In genomic region chr20:38962898-38963484, GRCh38 we compare ENCODE assay signal across 8 cellular contexts. TPM values are rescaled to one million over a fixed set of nuclear protein-coding genes. Genes with fewer than 3 reads are reported as not detected.
DNase-seq lines count a peak whose midpoint lies in the region; ATAC-seq, FAIRE-seq and TF ChIP-seq lines count a peak whose summit lies in the region.

No MANE protein-coding gene starts in this region.

- no peak overlapping the region for H3K56ac ChIP-seq in H1 (replicated peaks; ENCODE audit: insufficient read length, low read depth, low read length)

- H3K36me3 ChIP-seq in H1 (ENCODE audit: control insufficient read depth in 2 of 4, insufficient read depth in 4 of 4, low read length in 3 of 4) (peaks cover 0 to 8% (median 0%) of the 10 kb centered on the region in 4 experiments; a peak in 1 of 8 replicates), pancreas (no peaks in the 10 kb centered on the region)

- TF ChIP-seq POLR2A in H1 (IDR thresholded peaks at IDR 0.05; ENCODE audit: control extremely low read depth in 1 of 2, low read depth in 2 of 2, low read length in 2 of 2), result no peak

- FAIRE-seq in H1 (lab: Jason Lieb, UNC) (no peak), pancreas (lab: Jason Lieb, UNC) (no peak)

- no peak overlapping the region for H4K5ac ChIP-seq in H1 (ENCODE audit: insufficient read length, low read depth, low read length)

- H3K4me1 ChIP-seq in H1 (replicated peaks in 1 of 4; ENCODE audit: control insufficient read depth in 3 of 4, insufficient read depth in 4 of 4, low read length in 3 of 4) (peaks cover 0 to 6% (median 0%) of the 10 kb centered on the region in 4 experiments; a peak in 1 of 7 replicates), pancreas (peaks cover 0 to 9% (median 7%) of the 10 kb centered on the region in 3 donors)

- H2BK12ac ChIP-seq in H1 (ENCODE audit: low read depth, low read length), result no peak overlapping the region

- H2AK5ac ChIP-seq in H1 (ENCODE audit: low read depth, low read length), result no peak overlapping the region

- H2BK20ac ChIP-seq in H1 (ENCODE audit: low read length), result no peak overlapping the region

- H4K20me1 ChIP-seq in H1 (replicated peaks in 1 of 2; ENCODE audit: control insufficient read depth in 1 of 2, insufficient read depth in 2 of 2, low read length in 2 of 2), result peaks cover 0 to 2% of the 10 kb centered on the region in 2 experiments

- H2BK5ac ChIP-seq in H1 (ENCODE audit: low read depth, low read length), result peak overlapping the region; percentile 90

- no peak for TF ChIP-seq RAD21 in H1 (IDR thresholded peaks at IDR 0.05 in 1 of 2, conservative IDR thresholded peaks at IDR 0.05 in 1 of 2; ENCODE audit: low read depth in 2 of 2, low read length in 2 of 2)

- no peaks in the 10 kb centered on the region for H3K79me1 ChIP-seq in H1 (ENCODE audit: low read depth, low read length)

- peak overlapping the region; percentile 11; the same call in 1 of the 2 replicates for H2AFZ ChIP-seq in H1 (ENCODE audit: low read length)

- H3K4ac ChIP-seq in H1 (replicated peaks; ENCODE audit: insufficient read length, low read depth, low read length), result no peak overlapping the region

- H3K27me3 ChIP-seq in H1 (replicated peaks in 1 of 4; ENCODE audit: control insufficient read depth in 3 of 4, extremely low read depth in 1 of 4, insufficient read depth in 3 of 4, low read length in 3 of 4), result no peaks in the 10 kb centered on the region
- no peaks in the 10 kb centered on the region for H3K27me3 ChIP-seq in pancreas

- H2BK120ac ChIP-seq in H1 (replicated peaks; ENCODE audit: low read depth, low read length), result no peak overlapping the region

- peaks cover 4% of the 10 kb centered on the region for H3K23me2 ChIP-seq in H1 (ENCODE audit: low read depth, low read length)

- peaks cover 4 to 57% of the 10 kb centered on the region in 2 experiments; a peak in 3 of 4 replicates for H3K79me2 ChIP-seq in H1 (ENCODE audit: control insufficient read depth in 1 of 2, insufficient read depth in 2 of 2, low read length in 2 of 2)

- intact Hi-C loops in pancreas (cut with DNase I), result no loop called here

- ATAC-seq in pancreas, result no peak

- DNase-seq in GM12865 (ENCODE audit: low read depth), result no peak
- DNase-seq in H1 (ENCODE audit: low read depth in 1 of 2, low spot score in 2 of 2), result no peak
- DNase-seq in pancreas, result no peak
- DNase-seq in UCSD-AML1 (lab: John Stamatoyannopoulos, UW; ENCODE audit: unreplicated experiment), result no peak
- no peak for DNase-seq in stimulated activated CD4-positive, alpha-beta T cell treated with anti-CD3 and anti-CD28 coated beads, Interleukin-2, amount 100 ng/mL, for 48 hours
- DNase-seq in activated CD8-positive, alpha-beta memory T cell treated with anti-CD3 and anti-CD28 coated beads, Interleukin-2, amount 50 U/mL, for 4 hours, result no peak
- no peak for DNase-seq in stimulated activated CD4-positive, alpha-beta T cell treated with anti-CD3 and anti-CD28 coated beads, Interleukin-2, amount 100 ng/mL, for 24 hours

- H3K23ac ChIP-seq in H1 (ENCODE audit: insufficient read length), result no peak overlapping the region

- 0 out of 2 replicates have a peak overlapping the region, but pooled peaks have one; percentile 80 for H3K18ac ChIP-seq in H1 (ENCODE audit: extremely low read depth, low read length)

- no peak overlapping the region for H3K14ac ChIP-seq in H1 (ENCODE audit: insufficient read length)

- H4K91ac ChIP-seq in H1 (replicated peaks; ENCODE audit: insufficient read length, low read length), result no peak overlapping the region

- no peak overlapping the region for H4K8ac ChIP-seq in H1 (ENCODE audit: extremely low read depth, insufficient read depth, low read length)

- CTCF ChIA-PET in H1 (lab: Charles Lee; ENCODE audit: partially characterized antibody), result interaction anchor here (1.1 to 1.2 kb wide), 3 partner anchors 40 to 211 kb away, joined by 3 to 4 read pairs (median 3); no protein-coding TSS in a partner anchor

- peak overlapping the region; percentile 83 to 96 for H3K4me2 ChIP-seq in H1 (ENCODE audit: insufficient read depth in 1 of 2, low read depth in 2 of 2, low read length in 2 of 2)

- no peak for TF ChIP-seq CTCF in GM12865 (IDR thresholded peaks at IDR 0.05; ENCODE audit: insufficient read depth, low read depth, low read length, missing control alignments)
- TF ChIP-seq CTCF in H1 (IDR thresholded peaks at IDR 0.05; ENCODE audit: control extremely low read depth in 1 of 3, insufficient read depth in 1 of 3, low read depth in 1 of 3, low read length in 3 of 3), result no peak
- no peak for TF ChIP-seq CTCF in pancreas (IDR thresholded peaks at IDR 0.05)

- no peak overlapping the region for H2BK15ac ChIP-seq in H1 (ENCODE audit: low read length)

- H3K9me3 ChIP-seq in H1 (ENCODE audit: insufficient read depth in 2 of 2, low read depth in 1 of 2, low read length in 1 of 2) (no peaks in the 10 kb centered on the region), pancreas (no peaks in the 10 kb centered on the region)

- H3K27ac ChIP-seq in H1 (ENCODE audit: low read depth, low read length) (peak overlapping the region; percentile 90), pancreas (peak overlapping the region in 2 of 4 donors; percentile 75 to 76)

- H3K4me3 ChIP-seq in GM12865 (ENCODE audit: low read depth, low read length), result peak overlapping the region; percentile 57
- peak overlapping the region; percentile 79 to 100 (median 96) for H3K4me3 ChIP-seq in H1 (ENCODE audit: extremely low read depth in 1 of 4, insufficient read depth in 2 of 4, low read depth in 3 of 4, low read length in 4 of 4)
- peak overlapping the region; percentile 85 to 100 (median 95) for H3K4me3 ChIP-seq in pancreas

- POLR2A ChIA-PET in H1 (lab: Charles Lee; ENCODE audit: partially characterized antibody), result interaction anchor here (1.1 to 6.0 kb wide), 17 partner anchors 9 to 163 kb away, joined by 3 to 56 read pairs (median 6); partner anchors contain the start of gene FAM83D

- peak overlapping the region; percentile 57 to 98 (median 92) for H3K9ac ChIP-seq in H1 (replicated peaks in 1 of 4; ENCODE audit: extremely low read depth in 1 of 4, low read depth in 3 of 4, low read length in 3 of 4)

- no peak for TF ChIP-seq EP300 in H1 (IDR thresholded peaks at IDR 0.05; ENCODE audit: borderline replicate concordance in 1 of 2, low read depth in 2 of 2, low read length in 2 of 2)

- WGBS in H1 (ENCODE audit: extremely low coverage in 1 of 2, insufficient coverage in 1 of 2, insufficient read length in 1 of 2, insufficient replicate concordance in 2 of 2, low coverage in 1 of 2, low lambda C conversion rate in 2 of 2, missing lambda C conversion rate in 1 of 2), 2 experiments, result 10% methylated on average over 5 of the region's 5 CpGs; no CpG with 5 or more reads in 1 of the 2 experiments
- 2 to 4% methylated on average over 5 of the region's 5 CpGs for WGBS in pancreas, 2 donors

TF ChIP-seq in PFSK-1, 5 proteins besides CTCF, POLR2A, EP300 and RAD21:
- TF ChIP-seq TAF1 (IDR thresholded peaks at IDR 0.05; ENCODE audit: borderline replicate concordance, insufficient read depth, low read length) (0 out of 2 replicates have a peak, but pooled peaks have one; percentile 25), FOXP2 (optimal IDR thresholded peaks at IDR 0.05; ENCODE audit: borderline replicate concordance, extremely low read depth, extremely low read length, insufficient read depth) (no peak)

TF ChIP-seq in H1, 55 proteins besides CTCF, POLR2A, EP300 and RAD21 (continues in another document):
- TF ChIP-seq E2F6 (IDR thresholded peaks at IDR 0.05) (no peak), SIX5 (IDR thresholded peaks at IDR 0.05; ENCODE audit: low read depth, low read length) (no peak), TCF12 (IDR thresholded peaks at IDR 0.05; ENCODE audit: low read depth, low read length) (no peak), BRCA1 (IDR thresholded peaks at IDR 0.05; ENCODE audit: low read depth, low read length) (no peak), TEAD4 (IDR thresholded peaks at IDR 0.05; ENCODE audit: low read depth, low read length) (no peak), KDM5A (IDR thresholded peaks at IDR 0.05; ENCODE audit: low read length) (no peak), SIRT6 (IDR thresholded peaks at IDR 0.05; ENCODE audit: low read length) (no peak), POU5F1 (IDR thresholded peaks at IDR 0.05; ENCODE audit: low read depth, low read length) (no peak), NRF1 (IDR thresholded peaks at IDR 0.05; ENCODE audit: low read depth, low read length) (no peak), ZNF274 (IDR thresholded peaks at IDR 0.05; ENCODE audit: borderline replicate concordance, extremely low read depth, low read length) (no peak), SP1 (IDR thresholded peaks at IDR 0.05; ENCODE audit: low read depth, low read length) (no peak)

RNA-seq across cellular contexts. Expression of gene DHX35, which starts 0.8 kb away (rescaled TPM):
- polyA plus RNA-seq in PFSK-1 (2012; ENCODE audit: insufficient read length, low read depth), result 9.4 TPM
- 20.1 and 21.9 TPM in 2 replicates for total RNA-seq in H1 (2021; fragmentation: NEBNext Ultra II Directional; extraction: Animal tissue kit (Norgen Biotek cat#: 25700))
- 21.6 and 27.7 TPM in 2 replicates for polyA plus RNA-seq in H1 (2011; rRNA removed)
- polyA plus RNA-seq in H1 (2011; cell fraction: cytosol; rRNA removed), result 27.6 TPM
- 37.3 TPM for polyA plus RNA-seq in H1 (2011; cell fraction: nucleus; rRNA removed)
- polyA plus RNA-seq in H1 (2012, experiment 1 of 2), result 18.5 to 21.2 TPM (median 19.9 TPM) in 4 replicates
- 4.8 TPM for polyA plus RNA-seq in H1 (2012, experiment 2 of 2)
- polyA plus RNA-seq in H1 (2013, experiment 1 of 2), result 11.0 TPM
- 9.9 TPM for polyA plus RNA-seq in H1 (2013, experiment 2 of 2)
- 31.9 and 39.7 TPM in 2 replicates for polyA minus RNA-seq in H1 (2011; rRNA and poly(A)+ RNA removed)
- polyA minus RNA-seq in H1 (2011; cell fraction: cytosol; rRNA and poly(A)+ RNA removed), result 15.6 TPM
- polyA minus RNA-seq in H1 (2011; cell fraction: nucleus; rRNA and poly(A)+ RNA removed), result 29.7 TPM
- 1 to 10 TPM; 2.2 to 5.1 (median 3.0) TPM for total RNA-seq in pancreas
- 1 to 10 TPM; 3.7 to 6.8 TPM for polyA plus RNA-seq in pancreas

RNA-seq across cellular contexts. Expression of gene FAM83D, which starts 36.8 kb away (rescaled TPM):
- polyA plus RNA-seq in PFSK-1 (2012; ENCODE audit: insufficient read length, low read depth), result 12.0 TPM
- total RNA-seq in H1 (2021; fragmentation: NEBNext Ultra II Directional; extraction: Animal tissue kit (Norgen Biotek cat#: 25700)), result 61.4 and 62.6 TPM in 2 replicates
- 47.2 and 60.9 TPM in 2 replicates for polyA plus RNA-seq in H1 (2011; rRNA removed)
- polyA plus RNA-seq in H1 (2011; cell fraction: cytosol; rRNA removed), result 63.9 TPM
- 42.1 TPM for polyA plus RNA-seq in H1 (2011; cell fraction: nucleus; rRNA removed)
- 39.8 to 46.0 TPM (median 43.3 TPM) in 4 replicates for polyA plus RNA-seq in H1 (2012, experiment 1 of 2)
- 24.2 TPM for polyA plus RNA-seq in H1 (2012, experiment 2 of 2)
- polyA plus RNA-seq in H1 (2013, experiment 1 of 2), result 37.7 TPM
- polyA plus RNA-seq in H1 (2013, experiment 2 of 2), result 37.8 TPM
- 59.5 and 70.5 TPM in 2 replicates for polyA minus RNA-seq in H1 (2011; rRNA and poly(A)+ RNA removed)
- 40.0 TPM for polyA minus RNA-seq in H1 (2011; cell fraction: cytosol; rRNA and poly(A)+ RNA removed)
- 48.7 TPM for polyA minus RNA-seq in H1 (2011; cell fraction: nucleus; rRNA and poly(A)+ RNA removed)
- under 1 TPM in 5 of 6 donors, not detected in 1; 0.06 to 0.34 (median 0.22) TPM for total RNA-seq in pancreas
- under 1 TPM; 0.12 to 0.38 TPM for polyA plus RNA-seq in pancreas

Comparison
In these comparisons a context has a peak if more than half of its experiments do, and no peak if none do; other contexts are left out.
1. RNA of gene FAM83D, which starts 36.8 kb away (total RNA-seq): 61.4 to 62.6 TPM in H1; 0.06 to 0.34 TPM in pancreas; every median in the first group is over 10 times any median in the second.
2. Peak in every context shown above with its lines, with median percentiles within 50 percentile points of each other: H3K4me3 ChIP-seq.